In the genomic region with DNA sequence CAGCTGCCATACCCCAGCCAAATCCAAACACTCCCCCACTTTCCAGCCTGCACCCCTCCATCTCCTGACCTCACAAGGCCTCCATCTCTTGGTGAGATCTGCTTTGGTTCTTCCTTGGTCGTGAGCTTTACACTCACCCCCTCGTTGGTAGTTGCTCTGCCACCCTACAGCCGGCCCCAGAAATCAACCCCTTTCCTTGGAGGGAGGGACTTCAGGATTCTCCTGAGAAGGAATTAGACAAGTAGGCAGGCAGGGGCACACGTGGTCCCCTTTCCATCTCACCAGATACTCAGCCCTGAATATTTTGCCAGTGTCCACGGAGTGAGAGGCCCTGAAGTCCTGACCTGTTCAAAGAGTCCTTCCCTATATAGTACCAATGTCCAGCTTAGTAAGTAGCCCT, we compare ENCODE assay signal across 6 cellular contexts.
"Had no signal": no experiment of that assay in that cellular context is flagged by ENCODE, and none has a peak within 500 bp of the region (broad histone marks: within the 10 kb centered on the region; RNA-seq: fewer than 3 reads in every experiment).

No MANE protein-coding gene starts in this region.

- H3K9me3 Mint-ChIP-seq: IgD-negative memory B cell had no signal

- H3K27ac Mint-ChIP-seq: HFFc6 had no signal

- H3K9me3 ChIP-seq: HAP-1 had no signal

- H3K4me1 ChIP-seq: HAP-1 had no signal

- DNase-seq: GOT3, HFFc6 had no signal

- H3K36me3 ChIP-seq: HAP-1 had no signal

- H3K4me3 ChIP-seq: GM23248, HAP-1 had no signal

- H3K36me3 Mint-ChIP-seq: IgD-negative memory B cell had no signal

- H3K4me3 Mint-ChIP-seq: HFFc6 had no signal

- H3K27ac ChIP-seq: GM23248, HL-60 had no signal
